Comparison of ENCODE assay signal across 23 cellular contexts in genomic region chr20:15166744-15167143, GRCh38.
DNase-seq lines count a peak whose midpoint lies in the region; ATAC-seq, FAIRE-seq and TF ChIP-seq lines count a peak whose summit lies in the region.
"Had no signal": no experiment of that assay in that cellular context is flagged by ENCODE, and none has a peak within 500 bp of the region (broad histone marks: within the 10 kb centered on the region; RNA-seq: fewer than 3 reads in every experiment).

No MANE protein-coding gene starts in this region.

- no peak overlapping the region for H3K27ac ChIP-seq in small intestine (ENCODE audit: low read depth in 1 of 2, low read length in 1 of 2)
- no peak overlapping the region for H3K27ac ChIP-seq in suprapubic skin
- H3K27ac ChIP-seq: BLaER1, C4-2B had no signal

- no peak overlapping the region for H3K4me3 Mint-ChIP-seq in WTC11
- H3K4me3 Mint-ChIP-seq: B cell; CD4-positive, CD25-positive, alpha-beta regulatory T cell; CD8-positive, alpha-beta T cell; GM23338; H9 had no signal

- H3K36me3 ChIP-seq in small intestine (ENCODE audit: control insufficient read depth in 2 of 2, insufficient read depth in 2 of 2, low read length in 2 of 2) (no peaks in the 10 kb centered on the region), suprapubic skin (no peaks in the 10 kb centered on the region)
- H3K36me3 ChIP-seq: BLaER1 had no signal

- H3K27ac Mint-ChIP-seq in WTC11: no peak overlapping the region
- H3K27ac Mint-ChIP-seq: B cell; CD4-positive, CD25-positive, alpha-beta regulatory T cell; CD8-positive, alpha-beta T cell; GM23338; H9 had no signal

- H3K27me3 ChIP-seq in small intestine (ENCODE audit: control insufficient read depth in 2 of 2, insufficient read depth in 2 of 2, low read length in 2 of 2) (no peaks in the 10 kb centered on the region), suprapubic skin (no peaks in the 10 kb centered on the region)
- H3K27me3 ChIP-seq: BLaER1 had no signal

- H3K4me1 Mint-ChIP-seq in WTC11: no peaks in the 10 kb centered on the region
- H3K4me1 Mint-ChIP-seq: GM23338, H9 had no signal

- H3K4me1 ChIP-seq in small intestine (ENCODE audit: control insufficient read depth in 2 of 2, insufficient read depth in 1 of 2, low read depth in 1 of 2, low read length in 1 of 2) (no peaks in the 10 kb centered on the region), suprapubic skin (no peaks in the 10 kb centered on the region)
- H3K4me1 ChIP-seq: Caco-2 had no signal

- CTCF ChIA-PET in WTC11 (lab: Charles Lee): no interaction called here

- peaks cover 4% of the 10 kb centered on the region for H3K9me3 Mint-ChIP-seq in WTC11
- H3K9me3 Mint-ChIP-seq: CD8-positive, alpha-beta T cell; GM23338 had no signal

- H3K27me3 Mint-ChIP-seq in WTC11 (ENCODE audit: low read depth): no peaks in the 10 kb centered on the region
- H3K27me3 Mint-ChIP-seq: B cell; CD4-positive, CD25-positive, alpha-beta regulatory T cell had no signal

- no peaks in the 10 kb centered on the region for H3K36me3 Mint-ChIP-seq in WTC11
- H3K36me3 Mint-ChIP-seq: CD4-positive, CD25-positive, alpha-beta regulatory T cell; CD8-positive, alpha-beta T cell had no signal

- FAIRE-seq in G401.6 (lab: Jason Lieb, UNC): peak; percentile 95
- peak; percentile 99 for FAIRE-seq in frontal cortex (lab: Jason Lieb, UNC)
- FAIRE-seq in small intestine (lab: Jason Lieb, UNC): peak; percentile 98
- FAIRE-seq: GM12891, GM18507 had no signal

- DNase-seq in WTC11 (ENCODE audit: low spot score) (no peak), frontal cortex (ENCODE audit: low spot score in 2 of 2) (no peak), small intestine (no peak), foreskin fibroblast (no peak), NCI-H774 (lab: John Stamatoyannopoulos, UW) (no peak), suprapubic skin (ENCODE audit: low spot score in 2 of 2) (no peak)
- DNase-seq: 8988T; Caco-2; CD4-positive, CD25-positive, alpha-beta regulatory T cell; CD8-positive, alpha-beta T cell; DMS153; DMS79; EL; GF-D8; H9 had no signal

- no peak for TF ChIP-seq EP300 in suprapubic skin (IDR thresholded peaks at IDR 0.05)

- no peak for ATAC-seq in WTC11
- ATAC-seq: CD8-positive, alpha-beta T cell; GM23338; HCT116 had no signal

- H3K9me3 ChIP-seq in small intestine (ENCODE audit: control insufficient read depth, low read depth) (no peaks in the 10 kb centered on the region), suprapubic skin (no peaks in the 10 kb centered on the region)
- H3K9me3 ChIP-seq: Caco-2 had no signal

- POLR2A ChIA-PET in WTC11 (lab: Charles Lee): no interaction called here

- TF ChIP-seq CTCF in WTC11 (IDR thresholded peaks at IDR 0.05) (no peak), foreskin fibroblast (IDR thresholded peaks at IDR 0.05; ENCODE audit: low read depth, low read length) (no peak), suprapubic skin (IDR thresholded peaks at IDR 0.05) (no peak)

- no peak overlapping the region for H3K4me3 ChIP-seq in small intestine (ENCODE audit: low read depth in 1 of 2, low read length in 2 of 2)
- H3K4me3 ChIP-seq in foreskin fibroblast (ENCODE audit: low read depth in 1 of 2, low read length in 2 of 2): no peak overlapping the region
- H3K4me3 ChIP-seq in suprapubic skin: no peak overlapping the region
- H3K4me3 ChIP-seq: BLaER1, GM23338 had no signal

- TF ChIP-seq POLR2A in suprapubic skin (IDR thresholded peaks at IDR 0.05): no peak

TF ChIP-seq in WTC11, 78 proteins besides CTCF, POLR2A, EP300 and RAD21:
- TF ChIP-seq ATF6 (CRISPR knock-in tag; IDR thresholded peaks at IDR 0.05) (no peak), FOXJ3 (CRISPR knock-in tag; IDR thresholded peaks at IDR 0.05; ENCODE audit: borderline replicate concordance) (no peak), NFATC4 (CRISPR knock-in tag; IDR thresholded peaks at IDR 0.05) (no peak), HMGA2 (CRISPR knock-in tag; IDR thresholded peaks at IDR 0.05) (peak; percentile 96), SP1 (CRISPR knock-in tag; conservative IDR thresholded peaks at IDR 0.05) (no peak)
TF ChIP-seq in WTC11: peak in this region for 1.
